Comparison of ENCODE assay signal across 14 cellular contexts in genomic region chr9:107644774-107645463, GRCh38.
A peak's percentile ranks its signal among the peaks of the same experiment; 100 is the strongest.
DNase-seq lines count a peak whose midpoint lies in the region; ATAC-seq, FAIRE-seq and TF ChIP-seq lines count a peak whose summit lies in the region.
"Had no signal": no experiment of that assay in that cellular context is flagged by ENCODE, and none has a peak within 500 bp of the region (broad histone marks: within the 10 kb centered on the region; RNA-seq: fewer than 3 reads in every experiment).

No MANE protein-coding gene starts in this region.

- POLR2A ChIA-PET in A673 (lab: Charles Lee; ENCODE audit: low non-redundant PET): no interaction called here

- peak; percentile 38 for ATAC-seq in esophagus mucosa
- ATAC-seq: foreskin keratinocyte had no signal

- no peak for TF ChIP-seq CTCF in lower leg skin (IDR thresholded peaks at IDR 0.05)
- no peak for TF ChIP-seq CTCF in A673 (conservative IDR thresholded peaks at IDR 0.05; ENCODE audit: low read depth, low read length)
- TF ChIP-seq CTCF in WERI-Rb-1 (IDR thresholded peaks at IDR 0.05; ENCODE audit: low read depth, low read length): no peak

- intact Hi-C loops in lower leg skin (cut with DNase I; ENCODE audit: low total_unique reads) (loop anchor here (10.0 kb wide), 1 partner anchor 240 kb away; no protein-coding TSS in a partner anchor), A673 (cut with micrococcal nuclease; ENCODE audit: unreplicated experiment) (no loop called here)

- H3K36me3 ChIP-seq in subcutaneous abdominal adipose tissue (ENCODE audit: control insufficient read depth in 5 of 5, insufficient read depth in 5 of 5, low read length in 5 of 5) (no peaks in the 10 kb centered on the region), A673 (ENCODE audit: insufficient read depth, low read length, poor library complexity, severe bottlenecking) (no peaks in the 10 kb centered on the region), WERI-Rb-1 (no peaks in the 10 kb centered on the region)

- BruUV-seq in A673 (replicated peaks; lab: Mats Ljungman, UMichigan): no TSS peak

- peak overlapping the region; percentile 3 for H3K27ac ChIP-seq in subcutaneous abdominal adipose tissue (ENCODE audit: low read depth, low read length)
- no peak overlapping the region for H3K27ac ChIP-seq in A673 (ENCODE audit: low read depth, low read length, poor library complexity, severe bottlenecking)
- H3K27ac ChIP-seq in WERI-Rb-1: no peak overlapping the region
- H3K27ac ChIP-seq: C4-2B, foreskin keratinocyte had no signal

- peaks cover 0 to 16% (median 10%) of the 10 kb centered on the region in 5 donors for H3K4me1 ChIP-seq in subcutaneous abdominal adipose tissue (ENCODE audit: control insufficient read depth in 5 of 5, insufficient read depth in 5 of 5, low read length in 5 of 5)
- H3K4me1 ChIP-seq in A673 (ENCODE audit: insufficient read depth, low read length, poor library complexity, severe bottlenecking): no peaks in the 10 kb centered on the region
- H3K4me1 ChIP-seq: foreskin keratinocyte had no signal

- CTCF ChIA-PET in A673 (lab: Charles Lee): no interaction called here

- H3K9me3 ChIP-seq in subcutaneous abdominal adipose tissue (ENCODE audit: control insufficient read depth in 5 of 5, low read length in 5 of 5) (no peaks in the 10 kb centered on the region), A673 (ENCODE audit: low read depth, low read length, poor library complexity, severe bottlenecking) (no peaks in the 10 kb centered on the region), WERI-Rb-1 (ENCODE audit: severe bottlenecking) (peaks cover 17% of the 10 kb centered on the region)

- H3K27me3 ChIP-seq in subcutaneous abdominal adipose tissue (ENCODE audit: control insufficient read depth in 5 of 5, insufficient read depth in 4 of 5, low read length in 5 of 5) (peaks cover 0 to 3% (median 0%) of the 10 kb centered on the region in 5 donors), A673 (replicated peaks; ENCODE audit: insufficient read depth, low read depth, low read length, poor library complexity) (no peaks in the 10 kb centered on the region), WERI-Rb-1 (ENCODE audit: insufficient read depth, low read depth, severe bottlenecking) (peaks cover 87% of the 10 kb centered on the region)

- 30 to 45% methylated on average over 4 of the region's 4 CpGs for WGBS in lower leg skin, 2 donors

- no peak for TF ChIP-seq POLR2A in lower leg skin (IDR thresholded peaks at IDR 0.05)

- H3K4me3 ChIP-seq in lower leg skin (ENCODE audit: low read depth, poor library complexity, severe bottlenecking): no peak overlapping the region
- H3K4me3 ChIP-seq in subcutaneous abdominal adipose tissue (ENCODE audit: low read depth in 1 of 5, low read length in 5 of 5): no peak overlapping the region
- no peak overlapping the region for H3K4me3 ChIP-seq in A673 (ENCODE audit: low read depth, low read length, poor library complexity, severe bottlenecking)
- no peak overlapping the region for H3K4me3 ChIP-seq in WERI-Rb-1 (ENCODE audit: low read depth, low read length)

- no peak for FAIRE-seq in urothelium cell line (lab: Jason Lieb, UNC)

- DNase-seq in Kasumi-1 (lab: John Stamatoyannopoulos, UW): peak; percentile 29 to 39
- DNase-seq in lower leg skin (ENCODE audit: low spot score in 2 of 2): peak; percentile 78 to 95
- no peak for DNase-seq in urothelium cell line (ENCODE audit: low spot score)
- no peak for DNase-seq in A673 (ENCODE audit: low spot score)
- no peak for DNase-seq in WERI-Rb-1
- no peak for DNase-seq in cortex of kidney (lab: John Stamatoyannopoulos, UW)
- DNase-seq: activated naive CD8-positive, alpha-beta T cell treated with anti-CD3 and anti-CD28 coated beads for 36 hours; foreskin keratinocyte; GF-D8; NCI-H1417; stimulated activated CD4-positive, alpha-beta T cell treated with anti-CD3 and anti-CD28 coated beads, Interleukin-2, amount 100 ng/mL, for 24 hours had no signal

- no peak overlapping the region for H3K9ac ChIP-seq in subcutaneous abdominal adipose tissue (ENCODE audit: low read length in 5 of 5)

Comparison
In these comparisons a context has a peak if more than half of its experiments do, and no peak if none do; other contexts are left out.
1. DNase-seq: peak in Kasumi-1 (2 of 2) and lower leg skin (2 of 2); none in urothelium cell line (single experiment), A673 (single experiment), WERI-Rb-1 (single experiment) and cortex of kidney (single experiment).